ENCODE assay signal across 33 cellular contexts in the genomic region with DNA sequence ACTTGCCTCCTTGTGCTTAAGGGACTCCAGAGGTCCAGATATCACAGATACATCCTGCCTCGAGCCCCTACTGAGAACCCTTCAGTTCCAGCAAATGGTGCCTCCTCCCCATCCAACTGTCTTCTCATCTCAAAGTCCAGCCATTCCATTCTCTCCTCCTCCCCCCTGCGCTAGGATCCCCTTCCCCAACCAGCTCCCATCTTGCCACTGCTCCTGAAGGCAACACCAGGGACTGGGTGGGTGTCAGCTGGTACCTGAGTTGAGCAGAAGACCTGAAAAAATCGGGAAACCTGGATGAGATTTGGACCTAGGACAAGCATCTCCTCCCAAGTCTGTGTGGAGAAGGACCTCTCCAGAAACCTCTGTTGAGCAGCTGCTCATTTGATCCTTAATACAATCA. TPM values are rescaled to one million over a fixed set of nuclear protein-coding genes. Genes with fewer than 3 reads are reported as not detected.
"Had no signal": no experiment of that assay in that cellular context is flagged by ENCODE, and none has a peak within 500 bp of the region (broad histone marks: within the 10 kb centered on the region; RNA-seq: fewer than 3 reads in every experiment).

No MANE protein-coding gene starts in this region.

- FAIRE-seq: astrocyte, TTC549 had no signal

- H3K4me3 ChIP-seq: body of pancreas, breast epithelium, Peyer's patch, SJSA1 had no signal

- H3K36me3 ChIP-seq: breast epithelium, Peyer's patch, SJSA1 had no signal

- H3K27ac ChIP-seq: body of pancreas, breast epithelium, KMS-11, Peyer's patch, SJSA1 had no signal

- H3K4me2 ChIP-seq: KMS-11, SK-N-SH had no signal

- H3K27me3 ChIP-seq: body of pancreas, breast epithelium, Peyer's patch, SJSA1 had no signal

- DNase-seq: activated CD4-positive, alpha-beta T cell treated with anti-CD3 and anti-CD28 coated beads, Interleukin-2, amount 10 ng/mL, durations not matched to agents 24 days and 14 days; activated CD4-positive, alpha-beta T cell treated with anti-CD3 and anti-CD28 coated beads, Interleukin-2, amount 50 U/mL, for 4 hours; activated CD8-positive, alpha-beta T cell treated with anti-CD3 and anti-CD28 coated beads for 36 hours; activated effector memory CD4-positive, alpha-beta T cell treated with anti-CD3 and anti-CD28 coated beads, Interleukin-2, amount 50 U/mL, for 16 hours; activated naive CD4-positive, alpha-beta T cell; activated naive CD4-positive, alpha-beta T cell treated with anti-CD3 and anti-CD28 coated beads, Interleukin-2, amount 50 U/mL, for 16 hours; activated naive CD8-positive, alpha-beta T cell treated with anti-CD3 and anti-CD28 coated beads, Interleukin-2, amount 10 ng/mL, durations not matched to agents 7 days and 5 days; activated T-cell treated with anti-CD3 and anti-CD28 coated beads, Interleukin-2, amount 50 U/mL, for 1 hour; activated T-cell treated with anti-CD3 and anti-CD28 coated beads, Interleukin-2, amount 50 U/mL, for 72 hours; amygdala; body of pancreas; MM.1S; MV-4-11; NCI-H1092; NCI-H1436 treated with DMSO at 0.1 percent for 48 hours; NCI-H187; NCI-H2029 treated with DMSO at 0.1 percent for 48 hours; NCI-H2107; NCI-H2171; NCI-H524; NCI-H69; NCI-H82; PC-3; Peyer's patch; RPMI8226; SHP77 treated with DMSO at 0.1 percent for 48 hours; SK-N-SH had no signal

- ATAC-seq: activated CD8-positive, alpha-beta T cell treated with anti-CD3 and anti-CD28 coated beads for 36 hours; activated T-cell treated with anti-CD3 and anti-CD28 coated beads, Interleukin-2, amount 50 U/mL, for 72 hours; activated T-helper 17 cell treated with anti-CD3 and anti-CD28 coated beads, Interleukin-2, amount 50 U/mL, for 72 hours; body of pancreas; PC-3 had no signal

- H3K9me3 ChIP-seq: body of pancreas, breast epithelium, Peyer's patch, SJSA1, SK-N-SH had no signal

RNA-seq across cellular contexts. Expression of gene AP3B2, which starts 2.4 kb away (rescaled TPM):
- total RNA-seq: activated CD4-positive, alpha-beta T cell treated with anti-CD3 and anti-CD28 coated beads, Interleukin-2, amount 10 ng/mL, durations not matched to agents 24 days and 14 days had no signal
